ENCODE assay signal across 32 cellular contexts in genomic region chr1:4090976-4091660, GRCh38.
"Had no signal": no experiment of that assay in that cellular context is flagged by ENCODE, and none has a peak within 500 bp of the region (broad histone marks: within the 10 kb centered on the region; RNA-seq: fewer than 3 reads in every experiment).

No MANE protein-coding gene starts in this region.

- ATAC-seq: heart left ventricle; left colon; left lung; mucosa of descending colon; naive thymus-derived CD4-positive, alpha-beta T cell; right lobe of liver; stimulated activated memory B cell treated with anti-CD40 and anti-IgM and Interleukin-4, amounts not matched to agents 10 μg/mL and 1 μg/mL and 100 μg/mL, for 72 hours; stimulated activated naive CD8-positive, alpha-beta T cell treated with anti-CD3 and anti-CD28 coated beads, Interleukin-15, amount 100 ng/mL, for 72 hours; upper lobe of right lung had no signal

- H3K27ac ChIP-seq: heart left ventricle, left lung, parathyroid adenoma, right atrium auricular region, right lobe of liver, testis, thyroid gland, upper lobe of right lung had no signal

- H3K27me3 ChIP-seq: right atrium auricular region, right lobe of liver, testis, thyroid gland, upper lobe of right lung had no signal

- H3K4me1 Mint-ChIP-seq: immature natural killer cell; naive thymus-derived CD4-positive, alpha-beta T cell; nephron; stimulated activated memory B cell treated with anti-CD40 and anti-IgM and Interleukin-4, amounts not matched to agents 10 μg/mL and 1 μg/mL and 100 μg/mL, for 72 hours; stimulated activated naive CD8-positive, alpha-beta T cell treated with anti-CD3 and anti-CD28 coated beads, Interleukin-15, amount 100 ng/mL, for 72 hours had no signal

- H3K4me3 ChIP-seq: heart left ventricle, left lung, lung, mucosa of descending colon, right atrium auricular region, right lobe of liver, testis, thyroid gland, upper lobe of right lung had no signal

- H2AFZ ChIP-seq: parathyroid adenoma had no signal

- H3K36me3 Mint-ChIP-seq: naive thymus-derived CD4-positive, alpha-beta T cell; stimulated activated memory B cell treated with anti-CD40 and anti-IgM and Interleukin-4, amounts not matched to agents 10 μg/mL and 1 μg/mL and 100 μg/mL, for 72 hours had no signal

- H3K4me3 Mint-ChIP-seq: immature natural killer cell; naive thymus-derived CD4-positive, alpha-beta T cell; nephron; neural crest cell; stimulated activated memory B cell treated with anti-CD40 and anti-IgM and Interleukin-4, amounts not matched to agents 10 μg/mL and 1 μg/mL and 100 μg/mL, for 72 hours; stimulated activated naive CD8-positive, alpha-beta T cell treated with anti-CD3 and anti-CD28 coated beads, Interleukin-15, amount 100 ng/mL, for 72 hours had no signal

- H3K79me2 ChIP-seq: parathyroid adenoma had no signal

- H3K36me3 ChIP-seq: heart left ventricle, left lung, right atrium auricular region, right lobe of liver, thyroid gland, upper lobe of right lung had no signal

- H3K27ac Mint-ChIP-seq: immature natural killer cell; naive thymus-derived CD4-positive, alpha-beta T cell; nephron; progenitor cell of endocrine pancreas; stimulated activated memory B cell treated with anti-CD40 and anti-IgM and Interleukin-4, amounts not matched to agents 10 μg/mL and 1 μg/mL and 100 μg/mL, for 72 hours had no signal

- DNase-seq: glutamatergic neuron; heart left ventricle; hypothalamus; immature natural killer cell; kidney; left colon; left lung; mesendoderm; midbrain; mucosa of descending colon; naive thymus-derived CD4-positive, alpha-beta T cell; nucleus accumbens; right lobe of liver; small intestine; stimulated activated CD4-positive, alpha-beta T cell treated with anti-CD3 and anti-CD28 coated beads, Interleukin-1b, Interleukin-23, amount 100 ng/mL, for 48 hours; stimulated activated CD4-positive, alpha-beta T cell treated with anti-CD3 and anti-CD28 coated beads, Interleukin-2, amount 100 ng/mL, for 48 hours; stimulated activated CD4-positive, alpha-beta T cell treated with anti-CD3 and anti-CD28 coated beads, Interleukin-4, amount 100 ng/mL, for 4 hours; stimulated activated CD8-positive, alpha-beta memory T cell treated with anti-CD3 and anti-CD28 coated beads, Interleukin-4, amount 100 ng/mL, for 48 hours; stimulated activated naive CD4-positive, alpha-beta T cell treated with Interleukin-2 at 50 U/mL for 16 hours; stimulated activated naive CD8-positive, alpha-beta T cell treated with anti-CD3 and anti-CD28 coated beads, Interleukin-15, amount 100 ng/mL, for 72 hours; substantia nigra; testis; thyroid gland; trophoblast cell; upper lobe of right lung had no signal

- H3K9me3 ChIP-seq: right lobe of liver, testis, thyroid gland had no signal

- H3K4me1 ChIP-seq: heart left ventricle, left lung, parathyroid adenoma, right atrium auricular region, right lobe of liver, testis, thyroid gland, upper lobe of right lung had no signal
